19 cellular contexts compared by ENCODE assay signal in the genomic region with DNA sequence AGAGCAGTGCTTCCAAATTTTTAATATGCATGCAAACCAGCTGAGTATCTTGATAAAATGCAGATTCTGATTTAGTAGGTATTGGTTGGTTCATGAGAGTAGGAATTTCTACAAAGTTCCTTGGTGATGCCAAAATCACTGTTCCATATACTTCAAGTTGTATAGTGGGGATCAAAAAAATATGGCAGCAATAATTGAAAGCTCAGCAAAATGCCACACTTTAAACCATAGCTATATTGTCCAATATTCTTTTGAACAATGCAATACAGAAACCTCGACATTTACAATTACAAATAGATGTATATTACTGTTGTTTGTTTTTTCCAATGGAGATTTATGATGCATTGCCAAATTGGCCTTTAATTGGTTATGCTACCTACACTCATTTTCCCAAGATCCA. TPM values are rescaled to one million over a fixed set of nuclear protein-coding genes. Genes with fewer than 3 reads are reported as not detected.
DNase-seq lines count a peak whose midpoint lies in the region; ATAC-seq, FAIRE-seq and TF ChIP-seq lines count a peak whose summit lies in the region.
"Had no signal": no experiment of that assay in that cellular context is flagged by ENCODE, and none has a peak within 500 bp of the region (broad histone marks: within the 10 kb centered on the region; RNA-seq: fewer than 3 reads in every experiment).

No MANE protein-coding gene starts in this region.

- H3K27ac ChIP-seq in HepG2 (ENCODE audit: extremely low read length, insufficient read depth, low read length) (no peak overlapping the region), right lobe of liver (no peak overlapping the region), cingulate gyrus (ENCODE audit: low read depth, low read length) (peak overlapping the region; percentile 10), substantia nigra (ENCODE audit: low read depth, low read length, poor library complexity, severe bottlenecking) (peak overlapping the region; percentile 61), breast epithelium (no peak overlapping the region)
- H3K27ac ChIP-seq: 22Rv1, BLaER1 had no signal

- H3K9me3 ChIP-seq in HepG2 (ENCODE audit: low read length) (peaks cover 81% of the 10 kb centered on the region), right lobe of liver (no peaks in the 10 kb centered on the region), breast epithelium (no peaks in the 10 kb centered on the region)
- H3K9me3 ChIP-seq: BLaER1 had no signal

- no peaks in the 10 kb centered on the region for H4K20me1 ChIP-seq in HepG2 (ENCODE audit: insufficient read depth, low read length)
- H4K20me1 ChIP-seq: BLaER1 had no signal

- H2AFZ ChIP-seq in HepG2 (ENCODE audit: low read length) = no peak overlapping the region

- ATAC-seq in HepG2 (no peak), right lobe of liver (no peak), GM19452 (IDR thresholded peaks at IDR 0.05; ENCODE audit: unreplicated experiment) (no peak)
- ATAC-seq: GM23338 had no signal

- DNase-seq in HepG2 (ENCODE audit: low spot score) (no peak), right lobe of liver (no peak), substantia nigra (lab: John Stamatoyannopoulos, UW) (no peak), breast epithelium (ENCODE audit: low spot score in 2 of 2) (no peak), T1000 (lab: John Stamatoyannopoulos, UW) (no peak)
- DNase-seq: CD4-positive, alpha-beta memory T cell; DMS153; DMS79; GDM1; HCEC 1CT; KBM-7 had no signal

- POLR2A ChIA-PET in HepG2 (lab: Yijun Ruan, JAX) = no interaction called here

- TF ChIP-seq RAD21 in HepG2 (CRISPR knock-in tag; IDR thresholded peaks at IDR 0.05) = no peak

- intact Hi-C loops in HepG2 (cut with micrococcal nuclease; ENCODE audit: unreplicated experiment) (no loop called here), right lobe of liver (cut with DNase I) (no loop called here), breast epithelium (cut with DNase I; ENCODE audit: low total_unique reads) (no loop called here)

- H3K36me3 ChIP-seq in HepG2 (replicated peaks in 1 of 2; ENCODE audit: control insufficient read depth in 1 of 2, insufficient read depth in 2 of 2, low read length in 2 of 2) (no peaks in the 10 kb centered on the region), right lobe of liver (no peaks in the 10 kb centered on the region), breast epithelium (no peaks in the 10 kb centered on the region)
- H3K36me3 ChIP-seq: BLaER1 had no signal

- H3K79me2 ChIP-seq in HepG2 (ENCODE audit: insufficient read depth, low read length) = no peaks in the 10 kb centered on the region

- TF ChIP-seq POLR2A in HepG2 (IDR thresholded peaks at IDR 0.05; ENCODE audit: insufficient read depth in 1 of 2, low read depth in 2 of 2, low read length in 2 of 2) = no peak
- TF ChIP-seq POLR2A in right lobe of liver (IDR thresholded peaks at IDR 0.05) = no peak
- TF ChIP-seq POLR2A in breast epithelium (IDR thresholded peaks at IDR 0.05) = no peak

- TF ChIP-seq CTCF in HepG2 (CRISPR knock-in tag; IDR thresholded peaks at IDR 0.05) (no peak), right lobe of liver (IDR thresholded peaks at IDR 0.05) (no peak), breast epithelium (IDR thresholded peaks at IDR 0.05) (no peak)

- no peak overlapping the region for H3K4me3 ChIP-seq in HepG2 (replicated peaks in 1 of 3; ENCODE audit: insufficient read depth in 1 of 3, low read depth in 2 of 3, low read length in 3 of 3)
- no peak overlapping the region for H3K4me3 ChIP-seq in right lobe of liver
- H3K4me3 ChIP-seq in breast epithelium = no peak overlapping the region
- H3K4me3 ChIP-seq: BLaER1, GM23338 had no signal

- H3K4me2 ChIP-seq in HepG2 (ENCODE audit: low read depth, low read length) = no peak overlapping the region
- H3K4me2 ChIP-seq: BLaER1, GM23338 had no signal

- FAIRE-seq in HepG2 (lab: Jason Lieb, UNC) = no peak
- FAIRE-seq: H54 had no signal

- no peaks in the 10 kb centered on the region for H3K4me1 ChIP-seq in HepG2 (ENCODE audit: insufficient read depth, low read length)
- no peaks in the 10 kb centered on the region for H3K4me1 ChIP-seq in right lobe of liver
- no peaks in the 10 kb centered on the region for H3K4me1 ChIP-seq in breast epithelium
- H3K4me1 ChIP-seq: BLaER1 had no signal

- H3K27me3 ChIP-seq in HepG2 (ENCODE audit: control insufficient read depth in 1 of 2, insufficient read depth in 2 of 2, low read length in 2 of 2) = no peaks in the 10 kb centered on the region
- no peaks in the 10 kb centered on the region for H3K27me3 ChIP-seq in right lobe of liver
- H3K27me3 ChIP-seq in breast epithelium = no peaks in the 10 kb centered on the region
- H3K27me3 ChIP-seq: BLaER1 had no signal

- H3K9ac ChIP-seq in HepG2 (ENCODE audit: insufficient read depth, low read depth, low read length) = no peak overlapping the region
- H3K9ac ChIP-seq: BLaER1 had no signal

- no TSS peak for BruUV-seq in HepG2 (replicated peaks; lab: Mats Ljungman, UMichigan)

- WGBS in HepG2 (ENCODE audit: low lambda C conversion rate) = 4% methylated on average over 1 of the region's 1 CpG
- WGBS in right lobe of liver (ENCODE audit: insufficient coverage, low coverage, low lambda C conversion rate, missing lambda C conversion rate) = 42% methylated on average over 1 of the region's 1 CpG

- in situ Hi-C loops in HepG2 (cut with HindIII; ENCODE audit: extremely low pct_ligation_motif_present, low pct_unique_long_range_greater_than_20kb) = no loop called here

- CTCF ChIA-PET in HepG2 (lab: Yijun Ruan, JAX; ENCODE audit: low intra/inter-chr PET ratio, low total read pairs) = no interaction called here

- no peak for TF ChIP-seq EP300 in HepG2 (IDR thresholded peaks at IDR 0.05; ENCODE audit: low read depth in 2 of 2, low read length in 2 of 2)
- no peak for TF ChIP-seq EP300 in HepG2 (CRISPR knock-in tag; IDR thresholded peaks at IDR 0.05; ENCODE audit: borderline replicate concordance)

TF ChIP-seq in HepG2, 621 proteins besides CTCF, POLR2A, EP300 and RAD21:
- no peak for TF ChIP-seq KAT8 (CRISPR knock-in tag; IDR thresholded peaks at IDR 0.05)
- no peak for TF ChIP-seq NFE2 (CRISPR knock-in tag; IDR thresholded peaks at IDR 0.05)
- TF ChIP-seq MAFK (conservative IDR thresholded peaks at IDR 0.05 in 1 of 2, IDR thresholded peaks at IDR 0.05 in 1 of 2; ENCODE audit: low read length in 2 of 2) = peak; percentile 70 to 78
- peak; percentile 77 for TF ChIP-seq MAFF (IDR thresholded peaks at IDR 0.05; ENCODE audit: low read depth, low read length)

RNA-seq across cellular contexts. Expression of a gene that starts 55.7 kb away (rescaled TPM):
- not detected in 2 replicates for total RNA-seq in HepG2 (2016; rRNA removed; fragmentation: Illumina TruSeq; extraction: Trizol)
- total RNA-seq in HepG2 (2016; cell fraction: cytosol; rRNA removed; fragmentation: Illumina TruSeq; extraction: Trizol; ENCODE audit: low read depth) = not detected in 2 replicates
- total RNA-seq in HepG2 (2016; cell fraction: insoluble cytoplasmic fraction; rRNA removed; fragmentation: Illumina TruSeq; extraction: Trizol) = not detected in 2 replicates
- not detected in 2 replicates for total RNA-seq in HepG2 (2016; cell fraction: membrane; rRNA removed; fragmentation: Illumina TruSeq; extraction: Trizol)
- not detected in 2 replicates for total RNA-seq in HepG2 (2016; cell fraction: nucleus; rRNA removed; fragmentation: Illumina TruSeq; extraction: Trizol)
- polyA plus RNA-seq in HepG2 (2011; rRNA removed) = not detected in 2 replicates
- polyA plus RNA-seq in HepG2 (2011; cell fraction: cytosol; rRNA removed) = not detected in 2 replicates
- not detected in 2 replicates for polyA plus RNA-seq in HepG2 (2011; cell fraction: nucleus; rRNA removed)
- not detected in 2 replicates for polyA plus RNA-seq in HepG2 (2012)
- not detected in 2 replicates for polyA plus RNA-seq in HepG2 (2016; cell fraction: cytosol; fragmentation: Illumina TruSeq; extraction: Trizol; ENCODE audit: low read depth)
- polyA plus RNA-seq in HepG2 (2016; cell fraction: insoluble cytoplasmic fraction; fragmentation: Illumina TruSeq; extraction: Trizol; ENCODE audit: low read depth) = not detected in 2 replicates
- not detected in 2 replicates for polyA plus RNA-seq in HepG2 (2016; cell fraction: membrane; fragmentation: Illumina TruSeq; extraction: Trizol; ENCODE audit: low read depth)
- not detected in 2 replicates for polyA plus RNA-seq in HepG2 (2016; cell fraction: nucleus; fragmentation: Illumina TruSeq; extraction: Trizol; ENCODE audit: insufficient read depth, low read depth)
- 0.21 TPM in 1 of 2 replicates, not detected in the other for polyA minus RNA-seq in HepG2 (2011; rRNA and poly(A)+ RNA removed; ENCODE audit: low replicate concordance)
- polyA minus RNA-seq in HepG2 (2011; cell fraction: cytosol; rRNA and poly(A)+ RNA removed) = not detected in 2 replicates
- polyA minus RNA-seq in HepG2 (2011; cell fraction: nucleus; rRNA and poly(A)+ RNA removed) = not detected in 2 replicates
- total RNA-seq in right lobe of liver = 1 to 10 TPM in 1 of 6 experiments, under 1 TPM in 3, not detected in 2; 0.38 to 1.4 (median 0.81) TPM
- total RNA-seq in breast epithelium = 1 to 10 TPM; 2.6 to 6.3 (median 3.6) TPM
- total RNA-seq: CD4-positive, alpha-beta memory T cell; HT-29 had no signal
- polyA plus RNA-seq: CD14-positive monocyte; CD4-positive, alpha-beta memory T cell had no signal

Comparison
In these comparisons a context has a peak if more than half of its experiments do, and no peak if none do; other contexts are left out.
1. H3K27ac ChIP-seq: peak in cingulate gyrus (single experiment) and substantia nigra (single experiment); none in HepG2 (single experiment), right lobe of liver (0 of 3) and breast epithelium (0 of 2).